In the genomic region with DNA sequence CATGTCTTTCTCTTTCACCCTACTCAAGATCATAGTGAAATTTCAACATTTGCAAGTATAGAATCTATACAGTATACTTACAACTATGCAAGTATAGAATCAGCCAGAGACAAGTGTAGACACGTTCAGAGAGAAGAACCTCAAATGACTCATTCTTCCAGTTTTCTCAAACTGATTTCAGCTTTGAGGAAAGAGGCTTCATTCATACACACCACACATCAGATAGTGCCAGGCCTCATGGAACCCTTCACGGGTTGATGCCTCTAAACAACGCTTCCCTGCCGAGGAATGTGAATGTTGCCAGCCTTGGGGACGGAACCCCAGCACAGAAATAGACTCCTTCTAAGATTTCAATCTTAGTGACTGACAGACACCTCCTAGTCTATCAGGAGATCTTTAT, we compare ENCODE assay signal across 13 cellular contexts.
DNase-seq lines count a peak whose midpoint lies in the region; TF ChIP-seq lines count a peak whose summit lies in the region.
"Had no signal": no experiment of that assay in that cellular context is flagged by ENCODE, and none has a peak within 500 bp of the region (broad histone marks: within the 10 kb centered on the region; RNA-seq: fewer than 3 reads in every experiment).

No MANE protein-coding gene starts in this region.

- no peaks in the 10 kb centered on the region for H3K36me3 ChIP-seq in Loucy (ENCODE audit: insufficient read depth, low read length)
- H3K36me3 ChIP-seq in PC-9 (ENCODE audit: low read depth), result no peaks in the 10 kb centered on the region
- H3K36me3 ChIP-seq: ascending aorta, transverse colon had no signal

- intact Hi-C loops in PC-9 (cut with micrococcal nuclease; ENCODE audit: unreplicated experiment), result no loop called here

- peaks cover 94% of the 10 kb centered on the region for H3K4me1 Mint-ChIP-seq in activated CD4-positive, alpha-beta T cell treated with anti-CD3 and anti-CD28 coated beads, Interleukin-2, amount 10 ng/mL, durations not matched to agents 7 days and 5 days

- H2AFZ ChIP-seq in Loucy (ENCODE audit: low read length) (no peak overlapping the region), PC-9 (no peak overlapping the region)

- H3K4me3 Mint-ChIP-seq in activated CD4-positive, alpha-beta T cell treated with anti-CD3 and anti-CD28 coated beads, Interleukin-2, amount 10 ng/mL, durations not matched to agents 7 days and 5 days, result no peak overlapping the region

- CTCF ChIA-PET in activated CD4-positive, alpha-beta T cell treated with anti-CD3 and anti-CD28 coated beads, Interleukin-2, amount 10 ng/mL, durations not matched to agents 7 days and 5 days (lab: Charles Lee), result interaction anchor here (0.8 kb wide), 1 partner anchor 9 kb away, joined by 3 read pairs; no protein-coding TSS in a partner anchor
- CTCF ChIA-PET in PC-9 (lab: Charles Lee), result no interaction called here

- H3K27me3 ChIP-seq in Loucy (ENCODE audit: insufficient read depth, low read length, poor library complexity, severe bottlenecking), result no peaks in the 10 kb centered on the region
- no peaks in the 10 kb centered on the region for H3K27me3 ChIP-seq in PC-9 (ENCODE audit: insufficient read depth, low read depth)
- H3K27me3 ChIP-seq: ascending aorta, transverse colon had no signal

- no TSS peak for BruUV-seq in PC-9 (replicated peaks; lab: Mats Ljungman, UMichigan)

- no peak overlapping the region for H3K27ac ChIP-seq in PC-9
- H3K27ac ChIP-seq: ascending aorta, transverse colon had no signal

- no peak overlapping the region for H3K4me3 ChIP-seq in Loucy (ENCODE audit: low read length, poor library complexity, severe bottlenecking)
- H3K4me3 ChIP-seq in PC-9, result no peak overlapping the region
- H3K4me3 ChIP-seq: ascending aorta, transverse colon had no signal

- H3K27me3 Mint-ChIP-seq in activated CD4-positive, alpha-beta T cell treated with anti-CD3 and anti-CD28 coated beads, Interleukin-2, amount 10 ng/mL, durations not matched to agents 7 days and 5 days, result no peaks in the 10 kb centered on the region

- H3K4me2 ChIP-seq in Loucy (ENCODE audit: low read depth, low read length, poor library complexity, severe bottlenecking) (peak overlapping the region; percentile 49), PC-9 (no peak overlapping the region)

- no peaks in the 10 kb centered on the region for H3K9me2 ChIP-seq in Loucy (replicated peaks; ENCODE audit: low read depth, low read length)
- no peaks in the 10 kb centered on the region for H3K9me2 ChIP-seq in PC-9 (ENCODE audit: insufficient read depth)

- POLR2A ChIA-PET in activated CD4-positive, alpha-beta T cell treated with anti-CD3 and anti-CD28 coated beads, Interleukin-2, amount 10 ng/mL, durations not matched to agents 7 days and 5 days (lab: Charles Lee), result no interaction called here
- POLR2A ChIA-PET in PC-9 (lab: Charles Lee; ENCODE audit: unreplicated experiment), result no interaction called here

- H3K9me3 ChIP-seq in Loucy (ENCODE audit: insufficient read depth, low read depth, low read length) (no peaks in the 10 kb centered on the region), PC-9 (ENCODE audit: insufficient read depth, low read depth) (no peaks in the 10 kb centered on the region)
- H3K9me3 ChIP-seq: ascending aorta, transverse colon had no signal

- no peak for TF ChIP-seq CTCF in Loucy (conservative IDR thresholded peaks at IDR 0.05; ENCODE audit: low read length)
- no peak for TF ChIP-seq CTCF in PC-9 (conservative IDR thresholded peaks at IDR 0.05)

- H3K79me2 ChIP-seq in Loucy (ENCODE audit: insufficient read depth, low read length) (peaks cover 73% of the 10 kb centered on the region), PC-9 (ENCODE audit: low read depth) (no peaks in the 10 kb centered on the region)

- no peak for DNase-seq in activated CD4-positive, alpha-beta T cell treated with anti-CD3 and anti-CD28 coated beads, Interleukin-2, amount 10 ng/mL, durations not matched to agents 7 days and 5 days
- no peak for DNase-seq in activated CD4-positive, alpha-beta T cell treated with anti-CD3 and anti-CD28 coated beads, Interleukin-2, amount 50 U/mL, for 1 hour
- DNase-seq in amniotic epithelial cell (ENCODE audit: low read depth) (peak; percentile 37), renal cortical epithelial cell (ENCODE audit: low read depth) (peak; percentile 59), occipital lobe (lab: John Stamatoyannopoulos, UW) (no peak), PC-9 (no peak)
- no peak for DNase-seq in activated CD4-positive, CD25-positive, alpha-beta regulatory T cell treated with anti-CD3 and anti-CD28 coated beads, Interleukin-2, amount 50 U/mL, for 72 hours
- DNase-seq: left cardiac atrium, NCI-H1092 treated with DMSO at 0.1 percent for 48 hours, NCI-H748 treated with DMSO at 0.1 percent for 48 hours, transverse colon had no signal

- H4K20me1 ChIP-seq in Loucy (ENCODE audit: insufficient read depth, low read length, poor library complexity, severe bottlenecking) (no peaks in the 10 kb centered on the region), PC-9 (ENCODE audit: insufficient read depth) (no peaks in the 10 kb centered on the region)

- peak overlapping the region; percentile 61 for H3K9ac ChIP-seq in Loucy (ENCODE audit: low read depth, low read length, poor library complexity, severe bottlenecking)

- peaks cover 25% of the 10 kb centered on the region for H3K36me3 Mint-ChIP-seq in activated CD4-positive, alpha-beta T cell treated with anti-CD3 and anti-CD28 coated beads, Interleukin-2, amount 10 ng/mL, durations not matched to agents 7 days and 5 days (ENCODE audit: low read depth)

- H3K27ac Mint-ChIP-seq in activated CD4-positive, alpha-beta T cell treated with anti-CD3 and anti-CD28 coated beads, Interleukin-2, amount 10 ng/mL, durations not matched to agents 7 days and 5 days, result peak overlapping the region; percentile 56

- peaks cover 93% of the 10 kb centered on the region for H3K4me1 ChIP-seq in Loucy (ENCODE audit: insufficient read depth, low read length, poor library complexity, severe bottlenecking)
- no peaks in the 10 kb centered on the region for H3K4me1 ChIP-seq in PC-9 (replicated peaks; ENCODE audit: insufficient read depth)

- no peaks in the 10 kb centered on the region for H3K9me3 Mint-ChIP-seq in activated CD4-positive, alpha-beta T cell treated with anti-CD3 and anti-CD28 coated beads, Interleukin-2, amount 10 ng/mL, durations not matched to agents 7 days and 5 days

- H3F3A ChIP-seq in Loucy (ENCODE audit: low read depth), result peaks cover 20% of the 10 kb centered on the region
- H3F3A ChIP-seq in PC-9 (ENCODE audit: insufficient read depth, low read depth), result no peaks in the 10 kb centered on the region

Comparison
In these comparisons a context has a peak if more than half of its experiments do, and no peak if none do; other contexts are left out.
1. DNase-seq: peak in amniotic epithelial cell (single experiment) and renal cortical epithelial cell (single experiment); none in activated CD4-positive, alpha-beta T cell treated with anti-CD3 and anti-CD28 coated beads, Interleukin-2, amount 10 ng/mL, durations not matched to agents 7 days and 5 days (single experiment), activated CD4-positive, alpha-beta T cell treated with anti-CD3 and anti-CD28 coated beads, Interleukin-2, amount 50 U/mL, for 1 hour (single experiment), occipital lobe (single experiment), activated CD4-positive, CD25-positive, alpha-beta regulatory T cell treated with anti-CD3 and anti-CD28 coated beads, Interleukin-2, amount 50 U/mL, for 72 hours (single experiment) and PC-9 (0 of 2).